12 cellular contexts compared by ENCODE assay signal in genomic region chr2:171244970-171245782, GRCh38.
DNase-seq lines count a peak whose midpoint lies in the region; ATAC-seq and TF ChIP-seq lines count a peak whose summit lies in the region.
"Had no signal": no experiment of that assay in that cellular context is flagged by ENCODE, and none has a peak within 500 bp of the region (broad histone marks: within the 10 kb centered on the region; RNA-seq: fewer than 3 reads in every experiment).

No MANE protein-coding gene starts in this region.

- H3K4me3 Mint-ChIP-seq in activated CD4-positive, alpha-beta T cell treated with anti-CD3 and anti-CD28 coated beads, Interleukin-2, amount 10 ng/mL, durations not matched to agents 24 days and 14 days: no peak overlapping the region
- H3K4me3 Mint-ChIP-seq: IgD-negative memory B cell; T-helper 2 cell treated with Interferon-gamma antibody and Interleukin-4, amounts not matched to agents 5 μg/mL and 100 μg/mL, for 36 hours had no signal

- no peaks in the 10 kb centered on the region for H3K27me3 Mint-ChIP-seq in activated CD4-positive, alpha-beta T cell treated with anti-CD3 and anti-CD28 coated beads, Interleukin-2, amount 10 ng/mL, durations not matched to agents 24 days and 14 days

- intact Hi-C loops in colonic mucosa (cut with DNase I): no loop called here
- intact Hi-C loops in activated CD4-positive, alpha-beta T cell treated with anti-CD3 and anti-CD28 coated beads, Interleukin-2, amount 10 ng/mL, durations not matched to agents 24 days and 14 days (cut with micrococcal nuclease): loop anchor here (5.0 to 10.0 kb wide), 5 partner anchors 33 to 273 kb away; partner anchors contain the start of gene TLK1

- H3K4me1 Mint-ChIP-seq in activated CD4-positive, alpha-beta T cell treated with anti-CD3 and anti-CD28 coated beads, Interleukin-2, amount 10 ng/mL, durations not matched to agents 24 days and 14 days: peaks cover 43% of the 10 kb centered on the region

- H3K36me3 ChIP-seq in colonic mucosa (no peaks in the 10 kb centered on the region), gastroesophageal sphincter (no peaks in the 10 kb centered on the region)
- H3K36me3 ChIP-seq: transverse colon had no signal

- no peak overlapping the region for H3K27ac Mint-ChIP-seq in activated CD4-positive, alpha-beta T cell treated with anti-CD3 and anti-CD28 coated beads, Interleukin-2, amount 10 ng/mL, durations not matched to agents 24 days and 14 days
- H3K27ac Mint-ChIP-seq: IgD-negative memory B cell; T-helper 2 cell treated with Interferon-gamma antibody and Interleukin-4, amounts not matched to agents 5 μg/mL and 100 μg/mL, for 36 hours had no signal

- no peak for ATAC-seq in HG02981 (IDR thresholded peaks at IDR 0.05; ENCODE audit: unreplicated experiment)
- no peak for ATAC-seq in gastroesophageal sphincter

- no peak for TF ChIP-seq POLR2A in gastroesophageal sphincter (IDR thresholded peaks at IDR 0.05)

- 82 to 100% methylated on average over 2 of the region's 2 CpGs for WGBS in gastroesophageal sphincter (ENCODE audit: low coverage in 1 of 2), 2 donors

- TF ChIP-seq EP300 in gastroesophageal sphincter (IDR thresholded peaks at IDR 0.05): no peak

- TF ChIP-seq CTCF in colonic mucosa (IDR thresholded peaks at IDR 0.05) (no peak), gastroesophageal sphincter (IDR thresholded peaks at IDR 0.05) (no peak)

- H3K27me3 ChIP-seq in colonic mucosa (no peaks in the 10 kb centered on the region), gastroesophageal sphincter (no peaks in the 10 kb centered on the region)
- H3K27me3 ChIP-seq: transverse colon had no signal

- DNase-seq in AG20443 (ENCODE audit: low spot score) (peak; percentile 34), HS-27A (ENCODE audit: low read depth) (peak; percentile 8), astrocyte of the hippocampus (ENCODE audit: low read depth, low spot score) (peak; percentile 4), kidney tubule cell (ENCODE audit: low spot score) (peak; percentile 9), colonic mucosa (no peak)
- DNase-seq in activated CD4-positive, alpha-beta T cell treated with anti-CD3 and anti-CD28 coated beads, Interleukin-2, amount 10 ng/mL, durations not matched to agents 24 days and 14 days: no peak
- DNase-seq: transverse colon had no signal

- H3K4me3 ChIP-seq in colonic mucosa (no peak overlapping the region), gastroesophageal sphincter (no peak overlapping the region)
- H3K4me3 ChIP-seq: lung, transverse colon had no signal

- H3K4me1 ChIP-seq in colonic mucosa (no peaks in the 10 kb centered on the region), gastroesophageal sphincter (no peaks in the 10 kb centered on the region)
- H3K4me1 ChIP-seq: transverse colon had no signal

- H3K9me3 ChIP-seq in colonic mucosa (no peaks in the 10 kb centered on the region), gastroesophageal sphincter (peaks cover 0 to 19% (median 2%) of the 10 kb centered on the region in 3 donors)

- no peak overlapping the region for H3K9ac ChIP-seq in colonic mucosa (ENCODE audit: low read depth in 2 of 2, low read length in 2 of 2)

- no peak overlapping the region for H3K27ac ChIP-seq in colonic mucosa
- no peak overlapping the region for H3K27ac ChIP-seq in gastroesophageal sphincter
- H3K27ac ChIP-seq: transverse colon had no signal

- H3K36me3 Mint-ChIP-seq in activated CD4-positive, alpha-beta T cell treated with anti-CD3 and anti-CD28 coated beads, Interleukin-2, amount 10 ng/mL, durations not matched to agents 24 days and 14 days (ENCODE audit: low read depth): peaks cover 10% of the 10 kb centered on the region
- H3K36me3 Mint-ChIP-seq: IgD-negative memory B cell had no signal

- peaks cover 26% of the 10 kb centered on the region for H3K9me3 Mint-ChIP-seq in activated CD4-positive, alpha-beta T cell treated with anti-CD3 and anti-CD28 coated beads, Interleukin-2, amount 10 ng/mL, durations not matched to agents 24 days and 14 days

Comparison
In these comparisons a context has a peak if more than half of its experiments do, and no peak if none do; other contexts are left out.
1. DNase-seq: peak in AG20443 (single experiment), HS-27A (single experiment), astrocyte of the hippocampus (single experiment) and kidney tubule cell (single experiment); none in colonic mucosa (single experiment) and activated CD4-positive, alpha-beta T cell treated with anti-CD3 and anti-CD28 coated beads, Interleukin-2, amount 10 ng/mL, durations not matched to agents 24 days and 14 days (single experiment).